23 cellular contexts compared by ENCODE assay signal in genomic region chr6:79138146-79138545, GRCh38.
"Had no signal": no experiment of that assay in that cellular context is flagged by ENCODE, and none has a peak within 500 bp of the region (broad histone marks: within the 10 kb centered on the region; RNA-seq: fewer than 3 reads in every experiment).

No MANE protein-coding gene starts in this region.

- DNase-seq: effector memory CD8-positive, alpha-beta T cell; glutamatergic neuron; immature natural killer cell; kidney; left cardiac atrium; left ventricle myocardium inferior; lower lobe of right lung; midbrain; occipital lobe; pancreas; sigmoid colon; small intestine; stimulated activated CD4-positive, alpha-beta T cell treated with anti-CD3 and anti-CD28 coated beads, Interleukin-12 subunit alpha, Interleukin-12 subunit beta, amount 100 ng/mL, for 4 hours; stimulated activated naive CD4-positive, alpha-beta T cell; stomach; substantia nigra; transverse colon had no signal

- ATAC-seq: effector memory CD8-positive, alpha-beta T cell; gastroesophageal sphincter; left cardiac atrium; lower lobe of right lung; pancreas had no signal

- H3K27me3 ChIP-seq: esophagus muscularis mucosa, gastroesophageal sphincter, pancreas, sigmoid colon, stomach, transverse colon had no signal

- H3K4me3 ChIP-seq: esophagus muscularis mucosa, gastroesophageal sphincter, left ventricle myocardium inferior, lower lobe of right lung, pancreas, prostate gland, sigmoid colon, stomach, thoracic aorta, transverse colon had no signal

- H3K9me3 ChIP-seq: lower lobe of right lung, pancreas, prostate gland had no signal

- H3K4me1 ChIP-seq: gastroesophageal sphincter, left ventricle myocardium inferior, lower lobe of right lung, pancreas, prostate gland, sigmoid colon, stomach, transverse colon had no signal

- FAIRE-seq: colon, kidney, pancreas, small intestine had no signal

- H3K27ac ChIP-seq: epithelial cell of prostate, esophagus muscularis mucosa, gastroesophageal sphincter, left ventricle myocardium inferior, lower lobe of right lung, pancreas, prostate gland, sigmoid colon, stomach, thoracic aorta, transverse colon had no signal

- H3K36me3 ChIP-seq: esophagus muscularis mucosa, gastroesophageal sphincter, lower lobe of right lung, pancreas, prostate gland, sigmoid colon, stomach, thoracic aorta, transverse colon had no signal
